In the genomic region with DNA sequence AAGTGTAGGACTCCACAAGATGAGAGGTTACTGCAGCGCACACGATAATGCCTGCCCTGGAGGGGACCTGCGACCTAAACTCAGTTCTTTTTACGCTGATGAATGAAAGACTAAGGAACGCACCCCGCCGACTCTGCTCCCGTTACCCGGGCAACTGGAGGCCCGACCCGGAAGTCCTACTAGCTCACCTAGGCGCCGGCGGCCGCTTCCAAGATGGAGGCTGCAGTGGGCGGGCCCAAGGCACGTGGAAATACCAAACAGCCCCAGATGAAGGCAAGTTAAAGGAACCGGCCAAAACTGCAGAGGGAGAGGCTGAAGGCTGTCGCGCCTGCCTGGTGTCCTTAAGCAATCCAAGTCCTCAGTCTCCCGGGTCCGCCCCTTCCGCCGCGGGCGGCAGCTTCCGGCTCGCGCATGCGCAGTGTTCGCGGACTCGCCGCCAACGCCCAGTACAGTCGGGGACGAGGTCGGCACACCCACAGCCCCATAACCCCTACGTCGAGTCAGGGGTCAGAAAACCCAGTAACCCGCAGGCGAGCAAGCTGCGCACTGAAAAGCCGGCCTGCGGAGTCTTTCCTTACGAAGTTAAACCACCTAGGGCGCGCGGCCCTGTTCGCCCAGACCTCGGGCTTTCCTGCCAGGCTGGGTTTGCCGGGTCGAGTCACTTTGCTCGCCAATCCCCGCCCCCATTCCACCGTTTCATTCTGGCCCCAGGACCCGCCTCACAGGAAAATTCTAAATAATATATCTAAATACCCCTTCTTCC, we compare ENCODE assay signal across 8 cellular contexts. TPM values are rescaled to one million over a fixed set of nuclear protein-coding genes. Genes with fewer than 3 reads are reported as not detected.
DNase-seq lines count a peak whose midpoint lies in the region; ATAC-seq and TF ChIP-seq lines count a peak whose summit lies in the region.

A gene with protein sequence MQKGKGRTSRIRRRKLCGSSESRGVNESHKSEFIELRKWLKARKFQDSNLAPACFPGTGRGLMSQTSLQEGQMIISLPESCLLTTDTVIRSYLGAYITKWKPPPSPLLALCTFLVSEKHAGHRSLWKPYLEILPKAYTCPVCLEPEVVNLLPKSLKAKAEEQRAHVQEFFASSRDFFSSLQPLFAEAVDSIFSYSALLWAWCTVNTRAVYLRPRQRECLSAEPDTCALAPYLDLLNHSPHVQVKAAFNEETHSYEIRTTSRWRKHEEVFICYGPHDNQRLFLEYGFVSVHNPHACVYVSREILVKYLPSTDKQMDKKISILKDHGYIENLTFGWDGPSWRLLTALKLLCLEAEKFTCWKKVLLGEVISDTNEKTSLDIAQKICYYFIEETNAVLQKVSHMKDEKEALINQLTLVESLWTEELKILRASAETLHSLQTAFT (minus strand): TSS at position 368 of the 763 bp plus-strand sequence. CDS start 1,638 bp downstream, outside the sequence.

- ATAC-seq in GM19395 (IDR thresholded peaks at IDR 0.05; ENCODE audit: unreplicated experiment), result peak; percentile 89
- ATAC-seq in HG03565 (IDR thresholded peaks at IDR 0.05; ENCODE audit: unreplicated experiment), result peak; percentile 80
- peak; percentile 90 to 94 (median 92) for ATAC-seq in right lobe of liver

- peak within 1 kb of the TSS; percentile 82 for H3K27ac ChIP-seq in C4-2B
- peak within 1 kb of the TSS; percentile 85 to 87 (median 86) for H3K27ac ChIP-seq in right lobe of liver

- peaks cover 0 to 29% (median 5%) of the 10 kb centered on the region in 4 donors for H3K4me1 ChIP-seq in right lobe of liver

- H3K27me3 ChIP-seq in right lobe of liver, result no peaks in the 10 kb centered on the region

- peak; percentile 93 for DNase-seq in NCI-H774 (lab: John Stamatoyannopoulos, UW)
- peak; percentile 89 to 91 for DNase-seq in activated CD4-positive, alpha-beta T cell treated with anti-CD3 and anti-CD28 coated beads, Interleukin-2, amount 50 U/mL, for 4 hours
- DNase-seq in dermis microvascular lymphatic vessel endothelial cell (ENCODE audit: low read depth in 2 of 2), result peak; percentile 69 to 89
- peak; percentile 93 to 95 (median 94) for DNase-seq in right lobe of liver
- DNase-seq in stimulated activated CD4-positive, alpha-beta T cell treated with anti-CD3 and anti-CD28 coated beads, Interleukin-4, amount 100 ng/mL, for 4 hours, result peak; percentile 91 to 95

- TF ChIP-seq POLR2A in right lobe of liver (IDR thresholded peaks at IDR 0.05), result peak; percentile 94

- WGBS in right lobe of liver (ENCODE audit: insufficient coverage, low coverage, low lambda C conversion rate, missing lambda C conversion rate), result 0% methylated on average over 13 of the region's 57 CpGs

- H3K4me3 ChIP-seq in right lobe of liver, result peak within 1 kb of the TSS; percentile 51 to 96 (median 88)

- H3K9me3 ChIP-seq in right lobe of liver, result no peaks in the 10 kb centered on the region

- TF ChIP-seq CTCF in C4-2B (conservative IDR thresholded peaks at IDR 0.05), result no peak
- no peak for TF ChIP-seq CTCF in right lobe of liver (IDR thresholded peaks at IDR 0.05)

- H3K36me3 ChIP-seq in right lobe of liver, result peaks cover 0 to 30% (median 16%) of the 10 kb centered on the region in 4 donors

- intact Hi-C loops in right lobe of liver (cut with DNase I), result no loop called here

RNA-seq across cellular contexts. Expression of the gene that starts here (rescaled TPM):
- total RNA-seq in dermis microvascular lymphatic vessel endothelial cell (6.2 and 9.1 TPM in 2 replicates), right lobe of liver (10 to 100 TPM in 1 of 6 experiments, 1 to 10 TPM in 5; 5.0 to 10.4 (median 7.3) TPM)

Comparison
In these comparisons a context has a peak if more than half of its experiments do, and no peak if none do; other contexts are left out.
1. Peak in every context shown above with its lines: DNase-seq, ATAC-seq, H3K4me3 ChIP-seq and H3K27ac ChIP-seq.